Comparison of ENCODE assay signal across 27 cellular contexts in genomic region chr2:15447381-15447780, GRCh38.
"Had no signal": no experiment of that assay in that cellular context is flagged by ENCODE, and none has a peak within 500 bp of the region (broad histone marks: within the 10 kb centered on the region; RNA-seq: fewer than 3 reads in every experiment).

No MANE protein-coding gene starts in this region.

- ATAC-seq: naive thymus-derived CD4-positive, alpha-beta T cell; natural killer cell; pancreas; right lobe of liver; stimulated activated memory B cell treated with anti-CD40 and anti-IgM and Interleukin-4, amounts not matched to agents 10 μg/mL and 1 μg/mL and 100 μg/mL, for 72 hours; stimulated activated naive CD8-positive, alpha-beta T cell treated with anti-CD3 and anti-CD28 coated beads, Interleukin-15, amount 100 ng/mL, for 72 hours; stimulated activated naive CD8-positive, alpha-beta T cell treated with anti-CD3 and anti-CD28 coated beads, Interleukin-15, Interleukin-2, amounts not matched to agents 100 U/mL and 50 U/mL, for 24 hours; upper lobe of right lung had no signal

- H3K36me3 Mint-ChIP-seq: natural killer cell had no signal

- H3K27ac ChIP-seq: neutrophil, pancreas, prostate gland, right lobe of liver, sigmoid colon, suprapubic skin, testis, tibial artery, transverse colon, upper lobe of right lung, uterus had no signal

- H3K9me3 Mint-ChIP-seq: type B pancreatic cell had no signal

- H3K4me3 Mint-ChIP-seq: naive thymus-derived CD4-positive, alpha-beta T cell; natural killer cell; nephron; neural crest cell; stimulated activated memory B cell treated with anti-CD40 and anti-IgM and Interleukin-4, amounts not matched to agents 10 μg/mL and 1 μg/mL and 100 μg/mL, for 72 hours; stimulated activated naive CD8-positive, alpha-beta T cell treated with anti-CD3 and anti-CD28 coated beads, Interleukin-15, amount 100 ng/mL, for 72 hours; type B pancreatic cell had no signal

- H3K27ac Mint-ChIP-seq: natural killer cell; nephron; stimulated activated memory B cell treated with anti-CD40 and anti-IgM and Interleukin-4, amounts not matched to agents 10 μg/mL and 1 μg/mL and 100 μg/mL, for 72 hours; stimulated activated naive CD8-positive, alpha-beta T cell treated with anti-CD3 and anti-CD28 coated beads, Interleukin-15, amount 100 ng/mL, for 72 hours; type B pancreatic cell had no signal

- H3K27me3 ChIP-seq: neutrophil, pancreas, right lobe of liver, sigmoid colon, suprapubic skin, testis, tibial artery, transverse colon, upper lobe of right lung, uterus had no signal

- H3K9me3 ChIP-seq: neutrophil, pancreas, prostate gland, sigmoid colon, suprapubic skin, testis, tibial artery, uterus had no signal

- H3K36me3 ChIP-seq: neutrophil, pancreas, prostate gland, right lobe of liver, sigmoid colon, upper lobe of right lung, uterus had no signal

- H3K4me3 ChIP-seq: pancreas, prostate gland, right lobe of liver, sigmoid colon, suprapubic skin, testis, tibial artery, transverse colon, upper lobe of right lung, uterus had no signal

- H3K4me1 ChIP-seq: pancreas, prostate gland, right lobe of liver, transverse colon, upper lobe of right lung had no signal

- DNase-seq: naive thymus-derived CD4-positive, alpha-beta T cell; natural killer cell; nucleus accumbens; pancreas; right lobe of liver; sigmoid colon; small intestine; stimulated activated CD4-positive, alpha-beta T cell treated with anti-CD3 and anti-CD28 coated beads, Interleukin-1b, Interleukin-23, amount 100 ng/mL, for 48 hours; stimulated activated CD4-positive, alpha-beta T cell treated with anti-CD3 and anti-CD28 coated beads, Interleukin-4, amount 100 ng/mL, for 1 hour; stimulated activated CD4-positive, alpha-beta T cell treated with anti-CD3 and anti-CD28 coated beads, Interleukin-4, amount 100 ng/mL, for 4 hours; stimulated activated CD8-positive, alpha-beta memory T cell treated with anti-CD3 and anti-CD28 coated beads, Interleukin-4, amount 100 ng/mL, for 48 hours; stimulated activated naive CD4-positive, alpha-beta T cell; stimulated activated naive CD8-positive, alpha-beta T cell treated with anti-CD3 and anti-CD28 coated beads, Interleukin-15, amount 100 ng/mL, for 72 hours; stimulated activated naive CD8-positive, alpha-beta T cell treated with anti-CD3 and anti-CD28 coated beads, Interleukin-15, Interleukin-2, amounts not matched to agents 100 U/mL and 50 U/mL, for 24 hours; substantia nigra; testis; tibial artery; transverse colon; upper lobe of right lung; uterus had no signal

- H3K4me1 Mint-ChIP-seq: nephron; neural crest cell; stimulated activated memory B cell treated with anti-CD40 and anti-IgM and Interleukin-4, amounts not matched to agents 10 μg/mL and 1 μg/mL and 100 μg/mL, for 72 hours; stimulated activated naive CD8-positive, alpha-beta T cell treated with anti-CD3 and anti-CD28 coated beads, Interleukin-15, amount 100 ng/mL, for 72 hours had no signal

- H3K27me3 Mint-ChIP-seq: naive thymus-derived CD4-positive, alpha-beta T cell; stimulated activated memory B cell treated with anti-CD40 and anti-IgM and Interleukin-4, amounts not matched to agents 10 μg/mL and 1 μg/mL and 100 μg/mL, for 72 hours; stimulated activated naive CD8-positive, alpha-beta T cell treated with anti-CD3 and anti-CD28 coated beads, Interleukin-15, amount 100 ng/mL, for 72 hours; type B pancreatic cell had no signal
